In the genomic region with DNA sequence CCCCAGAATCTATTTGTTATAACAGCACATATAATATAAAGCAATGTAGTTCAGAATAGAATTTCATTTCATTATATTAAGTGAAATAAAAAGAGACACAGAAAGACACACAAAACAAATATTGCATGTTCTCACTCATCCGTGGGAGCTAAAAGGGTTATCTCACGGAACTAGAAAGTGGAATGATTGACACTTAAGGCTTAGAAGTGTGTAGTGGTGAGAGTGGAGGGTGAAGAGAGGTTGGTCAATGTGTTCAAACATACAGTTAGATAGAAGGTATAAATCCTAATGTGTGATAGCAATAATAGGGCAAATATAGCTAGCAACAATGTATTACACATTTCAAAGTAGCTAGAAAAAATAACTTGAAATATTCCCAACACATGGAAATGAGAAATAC, we compare ENCODE assay signal across 7 cellular contexts.
"Had no signal": no experiment of that assay in that cellular context is flagged by ENCODE, and none has a peak within 500 bp of the region (broad histone marks: within the 10 kb centered on the region; RNA-seq: fewer than 3 reads in every experiment).

No MANE protein-coding gene starts in this region.

- DNase-seq: IMR-90, KBM-7, KG1 had no signal

- H3K27ac ChIP-seq: HL-60, KMS-11 had no signal

- H3K9ac ChIP-seq: KMS-11 had no signal

- H3K4me2 ChIP-seq: KMS-11 had no signal

- ATAC-seq: HepG2 had no signal

- FAIRE-seq: HepG2, HTR-8/SVneo had no signal
